Comparison of ENCODE assay signal across 9 cellular contexts in the genomic region with DNA sequence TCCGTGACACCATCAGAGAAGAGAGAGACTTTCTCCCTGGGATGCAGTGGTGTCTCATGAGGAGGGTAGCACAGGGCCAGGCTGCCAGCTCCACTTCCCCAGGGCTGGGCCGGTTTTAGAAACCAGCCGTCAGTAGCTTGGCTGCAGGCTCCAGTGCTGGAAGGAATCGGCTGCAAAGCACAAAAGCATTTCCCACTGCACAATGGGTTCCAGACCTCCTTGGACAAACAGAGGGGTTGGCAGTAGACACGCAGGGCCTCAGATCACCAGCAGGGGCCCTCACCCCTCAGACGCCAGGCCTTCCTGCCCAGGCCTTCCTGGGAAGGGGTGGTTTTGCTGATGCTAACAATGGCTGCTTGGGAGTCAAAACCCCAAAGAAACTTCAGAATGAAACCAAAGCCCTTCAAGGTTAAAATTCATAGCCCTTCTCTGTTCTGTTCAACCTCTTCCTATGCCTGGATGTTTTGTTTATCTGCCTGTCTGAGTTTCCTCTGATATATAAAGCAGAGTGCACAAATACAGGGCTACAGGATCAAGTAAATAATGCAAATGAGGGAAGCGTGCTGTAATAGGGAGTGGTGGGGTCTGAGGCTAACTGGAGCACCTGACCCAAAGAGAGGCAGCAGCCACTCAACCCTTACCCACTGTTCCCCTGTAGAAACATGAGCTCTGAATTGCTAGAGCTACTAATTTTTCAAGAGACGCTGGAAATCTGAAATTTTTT. TPM values are rescaled to one million over a fixed set of nuclear protein-coding genes. Genes with fewer than 3 reads are reported as not detected.
DNase-seq lines count a peak whose midpoint lies in the region; ATAC-seq, FAIRE-seq and TF ChIP-seq lines count a peak whose summit lies in the region.
"Had no signal": no experiment of that assay in that cellular context is flagged by ENCODE, and none has a peak within 500 bp of the region (broad histone marks: within the 10 kb centered on the region; RNA-seq: fewer than 3 reads in every experiment).

No MANE protein-coding gene starts in this region.

- H4K20me1 ChIP-seq in K562 (replicated peaks; ENCODE audit: control insufficient read depth, insufficient read depth, low read length), result no peaks in the 10 kb centered on the region
- H4K20me1 ChIP-seq: BLaER1 had no signal

- intact Hi-C loops in K562 (cut with micrococcal nuclease) (loop anchor here (10.0 kb wide), 1 partner anchor 66 kb away; no protein-coding TSS in a partner anchor), left lung (cut with DNase I) (no loop called here)

- no peaks in the 10 kb centered on the region for H3K9me1 ChIP-seq in K562 (ENCODE audit: control insufficient read depth, insufficient read depth, low read length)

- TF ChIP-seq RAD21 in K562 (CRISPR knock-in tag; conservative IDR thresholded peaks at IDR 0.05 in 1 of 2, IDR thresholded peaks at IDR 0.05 in 1 of 2), result peak in 1 of 2 experiments; percentile 41; a peak in 2 of 4 replicates

- H3K27me3 ChIP-seq in K562 (ENCODE audit: control insufficient read depth in 2 of 2, insufficient read depth in 2 of 2, low read length in 2 of 2), result peaks cover 4 to 26% of the 10 kb centered on the region in 2 experiments; a peak in 2 of 5 replicates
- no peaks in the 10 kb centered on the region for H3K27me3 ChIP-seq in left lung
- H3K27me3 ChIP-seq: BLaER1 had no signal

- no peaks in the 10 kb centered on the region; a peak in 1 of 5 replicates for H3K4me1 ChIP-seq in K562 (replicated peaks in 1 of 2; ENCODE audit: control insufficient read depth in 2 of 2, insufficient read depth in 2 of 2, low read length in 2 of 2)
- no peaks in the 10 kb centered on the region for H3K4me1 ChIP-seq in left lung

- H3K36me3 ChIP-seq in K562 (ENCODE audit: control insufficient read depth, insufficient read depth, low read length), result no peaks in the 10 kb centered on the region
- no peaks in the 10 kb centered on the region for H3K36me3 ChIP-seq in left lung
- H3K36me3 ChIP-seq: BLaER1 had no signal

- no TSS peak for BruUV-seq in K562 (replicated peaks; lab: Mats Ljungman, UMichigan)

- POLR2A ChIA-PET in K562 (lab: Yijun Ruan, JAX), result no interaction called here

- in situ Hi-C loops in K562 (cut with MboI), result no loop called here

- DNase-seq in NCI-H2171 treated with DMSO at 0.1 percent for 48 hours (lab: John Stamatoyannopoulos, UW) (peak; percentile 9), NCI-H2171 (lab: John Stamatoyannopoulos, UW) (no peak), KG1 (lab: John Stamatoyannopoulos, UW) (peak; percentile 5), K562 (ENCODE audit: extremely low read depth in 1 of 4, low spot score in 3 of 4) (peak in 3 of 4 experiments; percentile 18 to 45 (median 23)), left lung (no peak), NCI-H2107 treated with DMSO at 0.1 percent for 48 hours (lab: John Stamatoyannopoulos, UW; ENCODE audit: unreplicated experiment) (no peak), SIG-M5 treated with dmso at 0.1 percent for 504 hours (lab: John Stamatoyannopoulos, UW; ENCODE audit: unreplicated experiment) (no peak)

- no peaks in the 10 kb centered on the region for H3K9me3 ChIP-seq in K562 (replicated peaks; ENCODE audit: control insufficient read depth, insufficient read depth, low read depth, low read length)
- no peaks in the 10 kb centered on the region for H3K9me3 ChIP-seq in left lung

- no peak for TF ChIP-seq POLR2A in K562 (conservative IDR thresholded peaks at IDR 0.05)

- WGBS in K562 (ENCODE audit: insufficient coverage, low coverage, missing lambda C conversion rate), result 9% methylated on average over 8 of the region's 8 CpGs

- no peak for TF ChIP-seq EP300 in K562 (IDR thresholded peaks at IDR 0.05; ENCODE audit: low read length)

- H3K27ac ChIP-seq in K562 (ENCODE audit: extremely low read depth, low read depth, low read length) (no peak overlapping the region), left lung (no peak overlapping the region)
- H3K27ac ChIP-seq: BLaER1 had no signal

- no peak overlapping the region for H2AFZ ChIP-seq in K562 (ENCODE audit: low read depth, low read length)

- FAIRE-seq in K562 (lab: Jason Lieb, UNC), result peak; percentile 75

- H3K9ac ChIP-seq in K562 (ENCODE audit: insufficient read depth in 1 of 2, low read depth in 2 of 2, low read length in 2 of 2), result peak overlapping the region in 1 of 2 experiments; percentile 17; a peak in 1 of 4 replicates
- H3K9ac ChIP-seq: BLaER1 had no signal

- H3K4me2 ChIP-seq in K562 (ENCODE audit: insufficient read depth, low read length), result no peak overlapping the region
- H3K4me2 ChIP-seq: BLaER1 had no signal

- CTCF ChIA-PET in K562 (lab: Yijun Ruan, JAX; ENCODE audit: low intra/inter-chr PET ratio), result interaction anchor here (1.1 kb wide), 1 partner anchor 250 kb away, joined by 4 read pairs; no protein-coding TSS in a partner anchor

- no peaks in the 10 kb centered on the region for H3K79me2 ChIP-seq in K562 (ENCODE audit: control insufficient read depth, insufficient read depth, low read length)

- H3K4me3 ChIP-seq in K562 (no peak overlapping the region), left lung (no peak overlapping the region)
- H3K4me3 ChIP-seq: BLaER1 had no signal

- TF ChIP-seq CTCF in K562 (IDR thresholded peaks at IDR 0.05 in 2 of 3, conservative IDR thresholded peaks at IDR 0.05 in 1 of 3; ENCODE audit: insufficient read depth in 2 of 3, low read depth in 1 of 3, low read length in 3 of 3) (peak; percentile 52 to 68 (median 54); a peak in 5 of 6 replicates), left lung (IDR thresholded peaks at IDR 0.05) (peak; percentile 29 to 62)

- ATAC-seq in K562, result peak; percentile 86
- ATAC-seq in left lung, result peak; percentile 85
- no peak for ATAC-seq in HG03196 (IDR thresholded peaks at IDR 0.05; ENCODE audit: unreplicated experiment)

TF ChIP-seq in K562, 482 proteins besides CTCF, POLR2A, EP300 and RAD21:
- TF ChIP-seq ARID1B (IDR thresholded peaks at IDR 0.05), result no peak
- TF ChIP-seq SMC3 (conservative IDR thresholded peaks at IDR 0.05; ENCODE audit: insufficient read depth, low read depth, low read length), result peak; percentile 34; the same call in 1 of the 2 replicates

RNA-seq across cellular contexts. Expression of a gene that starts 26.2 kb away (rescaled TPM):
- total RNA-seq in K562 (2011; cell fraction: chromatin; rRNA removed; ENCODE audit: low replicate concordance), result 1.1 TPM in 1 of 2 replicates, not detected in the other
- total RNA-seq in K562 (2011; cell fraction: nucleolus; rRNA removed), result 0.66 and 0.67 TPM in 2 replicates
- total RNA-seq in K562 (2011; cell fraction: nucleoplasm; rRNA removed), result 0.29 TPM in 1 of 2 replicates, not detected in the other
- total RNA-seq in K562 (2014; rRNA removed), result 0.37 TPM in 1 of 2 replicates, not detected in the other
- total RNA-seq in K562 (2014; rRNA removed; fragmentation: Illumina TruSeq; extraction: Trizol), result not detected in 2 replicates
- not detected in 2 replicates for total RNA-seq in K562 (2015; rRNA removed; fragmentation: Illumina TruSeq; extraction: Trizol)
- not detected in 2 replicates for total RNA-seq in K562 (2021)
- polyA plus RNA-seq in K562 (2011; rRNA removed), result 0.10 and 0.23 TPM in 2 replicates
- 0.18 TPM in 1 of 2 replicates, not detected in the other for polyA plus RNA-seq in K562 (2011; cell fraction: cytosol; rRNA removed)
- polyA plus RNA-seq in K562 (2011; cell fraction: nucleus; rRNA removed), result 0.18 and 0.32 TPM in 2 replicates
- polyA plus RNA-seq in K562 (2012), result 0.09 and 0.17 TPM in 2 replicates
- 0.19 TPM in 1 of 2 replicates, not detected in the other for polyA plus RNA-seq in K562 (2014; fragmentation: Illumina TruSeq; extraction: Trizol)
- polyA plus RNA-seq in K562 (2014; fragmentation: Nextera tagmentation; extraction: Ambion mirVana), result not detected
- 1.1 TPM in 1 of 2 replicates, not detected in the other for polyA plus RNA-seq in K562 (2014; rRNA removed)
- not detected in 2 replicates for polyA minus RNA-seq in K562 (2011; rRNA and poly(A)+ RNA removed)
- not detected in 2 replicates for polyA minus RNA-seq in K562 (2011; cell fraction: cytosol; rRNA and poly(A)+ RNA removed)
- polyA minus RNA-seq in K562 (2011; cell fraction: nucleus; rRNA and poly(A)+ RNA removed), result 0.78 TPM in 1 of 2 replicates, not detected in the other
- total RNA-seq in left lung, result not detected

Comparison
In these comparisons a context has a peak if more than half of its experiments do, and no peak if none do; other contexts are left out.
1. DNase-seq: peak in NCI-H2171 treated with DMSO at 0.1 percent for 48 hours (single experiment), KG1 (single experiment) and K562 (3 of 4); none in NCI-H2171 (single experiment), left lung (0 of 2), NCI-H2107 treated with DMSO at 0.1 percent for 48 hours (single experiment) and SIG-M5 treated with dmso at 0.1 percent for 504 hours (single experiment).